ENCODE assay signal across 8 cellular contexts in genomic region chrX:17375631-17376380, GRCh38. TPM values are rescaled to one million over a fixed set of nuclear protein-coding genes. Genes with fewer than 3 reads are reported as not detected.
DNase-seq lines count a peak whose midpoint lies in the region; ATAC-seq and TF ChIP-seq lines count a peak whose summit lies in the region.

No MANE protein-coding gene starts in this region.

- no peak overlapping the region for H3K4me3 Mint-ChIP-seq in activated CD4-positive, alpha-beta memory T cell treated with anti-CD3 and anti-CD28 coated beads for 36 hours
- H3K4me3 Mint-ChIP-seq in activated CD4-positive, alpha-beta memory T cell treated with anti-CD3 and anti-CD28 coated beads, Interleukin-2, amount 10 ng/mL, durations not matched to agents 7 days and 5 days: no peak overlapping the region
- peak overlapping the region; percentile 74 for H3K4me3 Mint-ChIP-seq in MCF 10A (ENCODE audit: unreplicated experiment)

- TF ChIP-seq CTCF in MCF 10A (IDR thresholded peaks at IDR 0.05; ENCODE audit: unreplicated experiment) (no peak), tibial artery (IDR thresholded peaks at IDR 0.05) (no peak)

- BruUV-seq in MCF 10A (replicated peaks; lab: Mats Ljungman, UMichigan): no TSS peak

- H3K4me1 ChIP-seq in tibial artery: no peaks in the 10 kb centered on the region

- peak overlapping the region; percentile 65 to 84 for H3K27ac ChIP-seq in tibial artery

- CTCF ChIA-PET in activated CD4-positive, alpha-beta memory T cell treated with anti-CD3 and anti-CD28 coated beads for 36 hours (lab: Charles Lee): no interaction called here
- CTCF ChIA-PET in activated CD4-positive, alpha-beta memory T cell treated with anti-CD3 and anti-CD28 coated beads, Interleukin-2, amount 10 ng/mL, durations not matched to agents 7 days and 5 days (lab: Charles Lee): no interaction called here
- CTCF ChIA-PET in MCF 10A (lab: Yijun Ruan, JAX): interaction anchor here (0.6 to 1.5 kb wide), 6 partner anchors 9 to 1969 kb away, joined by 3 to 4 read pairs (median 3); no protein-coding TSS in a partner anchor

- POLR2A ChIA-PET in activated CD4-positive, alpha-beta memory T cell treated with anti-CD3 and anti-CD28 coated beads for 36 hours (lab: Charles Lee): no interaction called here
- POLR2A ChIA-PET in activated CD4-positive, alpha-beta memory T cell treated with anti-CD3 and anti-CD28 coated beads, Interleukin-2, amount 10 ng/mL, durations not matched to agents 7 days and 5 days (lab: Charles Lee): no interaction called here
- POLR2A ChIA-PET in MCF 10A (lab: Yijun Ruan, JAX): interaction anchor here (0.6 to 2.0 kb wide), 6 partner anchors 16 to 216 kb away, joined by 3 to 7 read pairs (median 3); no protein-coding TSS in a partner anchor

- H3K27ac Mint-ChIP-seq in activated CD4-positive, alpha-beta memory T cell treated with anti-CD3 and anti-CD28 coated beads for 36 hours: no peak overlapping the region
- H3K27ac Mint-ChIP-seq in activated CD4-positive, alpha-beta memory T cell treated with anti-CD3 and anti-CD28 coated beads, Interleukin-2, amount 10 ng/mL, durations not matched to agents 7 days and 5 days: no peak overlapping the region
- no peak overlapping the region for H3K27ac Mint-ChIP-seq in MCF 10A (ENCODE audit: low read depth, unreplicated experiment)

- peaks cover 25% of the 10 kb centered on the region for H3K27me3 Mint-ChIP-seq in activated CD4-positive, alpha-beta memory T cell treated with anti-CD3 and anti-CD28 coated beads for 36 hours
- peaks cover 26% of the 10 kb centered on the region for H3K27me3 Mint-ChIP-seq in activated CD4-positive, alpha-beta memory T cell treated with anti-CD3 and anti-CD28 coated beads, Interleukin-2, amount 10 ng/mL, durations not matched to agents 7 days and 5 days
- no peaks in the 10 kb centered on the region for H3K27me3 Mint-ChIP-seq in MCF 10A (ENCODE audit: insufficient read depth, unreplicated experiment)

- DNase-seq in activated CD4-positive, alpha-beta memory T cell treated with anti-CD3 and anti-CD28 coated beads for 36 hours: peak; percentile 7
- DNase-seq in activated CD4-positive, alpha-beta memory T cell treated with anti-CD3 and anti-CD28 coated beads, Interleukin-2, amount 10 ng/mL, durations not matched to agents 7 days and 5 days: no peak
- peak; percentile 19 for DNase-seq in MCF 10A (ENCODE audit: unreplicated experiment)
- peak; percentile 27 to 29 for DNase-seq in left colon
- peak; percentile 20 to 64 for DNase-seq in tibial artery
- DNase-seq in 8988T: no peak

- H3K36me3 ChIP-seq in tibial artery: no peaks in the 10 kb centered on the region

- no peaks in the 10 kb centered on the region for H3K9me3 ChIP-seq in tibial artery

- H3K4me3 ChIP-seq in tibial artery: peak overlapping the region; percentile 71 to 74

- H3K27me3 ChIP-seq in tibial artery: no peaks in the 10 kb centered on the region

- ATAC-seq in left colon: peak; percentile 28
- ATAC-seq in HG03025 (IDR thresholded peaks at IDR 0.05; ENCODE audit: low FRiP score, unreplicated experiment): no peak
- ATAC-seq in HG02938 (IDR thresholded peaks at IDR 0.05; ENCODE audit: unreplicated experiment): no peak

- H3K9me3 Mint-ChIP-seq in activated CD4-positive, alpha-beta memory T cell treated with anti-CD3 and anti-CD28 coated beads for 36 hours: no peaks in the 10 kb centered on the region
- no peaks in the 10 kb centered on the region for H3K9me3 Mint-ChIP-seq in activated CD4-positive, alpha-beta memory T cell treated with anti-CD3 and anti-CD28 coated beads, Interleukin-2, amount 10 ng/mL, durations not matched to agents 7 days and 5 days
- H3K9me3 Mint-ChIP-seq in MCF 10A (ENCODE audit: unreplicated experiment): no peaks in the 10 kb centered on the region

- peaks cover 9% of the 10 kb centered on the region for H3K4me1 Mint-ChIP-seq in activated CD4-positive, alpha-beta memory T cell treated with anti-CD3 and anti-CD28 coated beads for 36 hours (ENCODE audit: low read depth)
- peaks cover 2% of the 10 kb centered on the region for H3K4me1 Mint-ChIP-seq in activated CD4-positive, alpha-beta memory T cell treated with anti-CD3 and anti-CD28 coated beads, Interleukin-2, amount 10 ng/mL, durations not matched to agents 7 days and 5 days
- no peaks in the 10 kb centered on the region for H3K4me1 Mint-ChIP-seq in MCF 10A (ENCODE audit: insufficient read depth, unreplicated experiment)

- intact Hi-C loops in activated CD4-positive, alpha-beta memory T cell treated with anti-CD3 and anti-CD28 coated beads for 36 hours (cut with micrococcal nuclease): loop anchor here (2.0 to 10.0 kb wide), 4 partner anchors 65 to 361 kb away; partner anchors contain the start of gene SCML1
- intact Hi-C loops in MCF 10A (cut with micrococcal nuclease) (loop anchor here (1.0 to 10.0 kb wide), 4 partner anchors 36 to 314 kb away; no protein-coding TSS in a partner anchor), left colon (cut with DNase I, micrococcal nuclease) (loop anchor here in 1 of 2 donors (10.0 kb wide), 1 partner anchor 319 kb away; no protein-coding TSS in a partner anchor), tibial artery (cut with DNase I; ENCODE audit: low total_unique reads) (loop anchor here (2.0 to 10.0 kb wide), 2 partner anchors 149 to 215 kb away; no protein-coding TSS in a partner anchor)

- H3K36me3 Mint-ChIP-seq in activated CD4-positive, alpha-beta memory T cell treated with anti-CD3 and anti-CD28 coated beads for 36 hours: no peaks in the 10 kb centered on the region
- no peaks in the 10 kb centered on the region for H3K36me3 Mint-ChIP-seq in activated CD4-positive, alpha-beta memory T cell treated with anti-CD3 and anti-CD28 coated beads, Interleukin-2, amount 10 ng/mL, durations not matched to agents 7 days and 5 days (ENCODE audit: low read depth)
- H3K36me3 Mint-ChIP-seq in MCF 10A (ENCODE audit: insufficient read depth, unreplicated experiment): no peaks in the 10 kb centered on the region

RNA-seq across cellular contexts. Expression of gene NHS, which starts 0.8 kb away (rescaled TPM):
- 1 to 10 TPM; 4.8 to 5.0 TPM for total RNA-seq in activated CD4-positive, alpha-beta memory T cell treated with anti-CD3 and anti-CD28 coated beads for 36 hours
- total RNA-seq in activated CD4-positive, alpha-beta memory T cell treated with anti-CD3 and anti-CD28 coated beads, Interleukin-2, amount 10 ng/mL, durations not matched to agents 7 days and 5 days: under 1 TPM; 0.43 to 0.71 TPM
- total RNA-seq in MCF 10A (2022) (3.6 and 6.2 TPM in 2 replicates), left colon (1 to 10 TPM; 1.9 to 2.0 TPM)

Comparison
In these comparisons a context has a peak if more than half of its experiments do, and no peak if none do; other contexts are left out.
1. DNase-seq: peak in activated CD4-positive, alpha-beta memory T cell treated with anti-CD3 and anti-CD28 coated beads for 36 hours (single experiment), MCF 10A (single experiment), left colon (2 of 2) and tibial artery (2 of 2); none in activated CD4-positive, alpha-beta memory T cell treated with anti-CD3 and anti-CD28 coated beads, Interleukin-2, amount 10 ng/mL, durations not matched to agents 7 days and 5 days (single experiment) and 8988T (single experiment).